Comparison of ENCODE assay signal across 28 cellular contexts in genomic region chr11:98701541-98701940, GRCh38.
"Had no signal": no experiment of that assay in that cellular context is flagged by ENCODE, and none has a peak within 500 bp of the region (broad histone marks: within the 10 kb centered on the region; RNA-seq: fewer than 3 reads in every experiment).

No MANE protein-coding gene starts in this region.

- H3K4me1 ChIP-seq: body of pancreas, esophagus squamous epithelium had no signal

- ATAC-seq: activated CD4-positive, CD25-positive, alpha-beta regulatory T cell treated with anti-CD3 and anti-CD28 coated beads, Interleukin-2, amount 50 U/mL, for 24 hours; activated CD8-positive, alpha-beta T cell treated with anti-CD3 and anti-CD28 coated beads for 36 hours; activated T-cell treated with anti-CD3 and anti-CD28 coated beads, Interleukin-2, amount 50 U/mL, for 4 hours; activated T-helper 17 cell treated with anti-CD3 and anti-CD28 coated beads, Interleukin-2, amount 50 U/mL, for 72 hours; body of pancreas; T-helper 17 cell had no signal

- H3K9me3 ChIP-seq: body of pancreas, esophagus squamous epithelium had no signal

- H3K27ac ChIP-seq: body of pancreas, epithelial cell of prostate, esophagus squamous epithelium, WERI-Rb-1 had no signal

- H3K36me3 ChIP-seq: esophagus squamous epithelium, WERI-Rb-1 had no signal

- H3K4me3 ChIP-seq: body of pancreas, esophagus squamous epithelium had no signal

- H3K27me3 ChIP-seq: body of pancreas, esophagus squamous epithelium had no signal

- DNase-seq: activated B cell treated with CpG ODN at 0.5 μM for 24 hours; activated CD4-positive, alpha-beta T cell treated with anti-CD3 and anti-CD28 coated beads for 48 hours; activated CD4-positive, alpha-beta T cell treated with anti-CD3 and anti-CD28 coated beads, Interleukin-2, amount 50 U/mL, for 1 hour; activated CD4-positive, alpha-beta T cell treated with anti-CD3 and anti-CD28 coated beads, Interleukin-2, amount 50 U/mL, for 48 hours; activated CD8-positive, alpha-beta memory T cell treated with anti-CD3 and anti-CD28 coated beads for 24 hours; activated CD8-positive, alpha-beta T cell treated with anti-CD3 and anti-CD28 coated beads for 36 hours; activated effector memory CD4-positive, alpha-beta T cell treated with Interleukin-2 at 50 U/mL for 16 hours; activated gamma-delta T cell treated with Interleukin-2 at 50 U/mL for 16 hours; activated naive CD4-positive, alpha-beta T cell treated with anti-CD3 and anti-CD28 coated beads, Interleukin-2, amount 50 U/mL, for 16 hours; activated naive CD4-positive, alpha-beta T cell treated with Interleukin-2 at 50 U/mL for 16 hours; activated T-cell treated with anti-CD3 and anti-CD28 coated beads, Interleukin-2, amount 50 U/mL, for 4 hours; amygdala; aorta; body of pancreas; caudate nucleus; cortex of kidney; dermis blood vessel endothelial cell; effector CD4-positive, alpha-beta T cell; esophagus squamous epithelium; foreskin fibroblast; head of caudate nucleus; hippocampal formation; T-helper 17 cell; T1000; WERI-Rb-1 had no signal
